Comparison of ENCODE assay signal across 14 cellular contexts in the genomic region with DNA sequence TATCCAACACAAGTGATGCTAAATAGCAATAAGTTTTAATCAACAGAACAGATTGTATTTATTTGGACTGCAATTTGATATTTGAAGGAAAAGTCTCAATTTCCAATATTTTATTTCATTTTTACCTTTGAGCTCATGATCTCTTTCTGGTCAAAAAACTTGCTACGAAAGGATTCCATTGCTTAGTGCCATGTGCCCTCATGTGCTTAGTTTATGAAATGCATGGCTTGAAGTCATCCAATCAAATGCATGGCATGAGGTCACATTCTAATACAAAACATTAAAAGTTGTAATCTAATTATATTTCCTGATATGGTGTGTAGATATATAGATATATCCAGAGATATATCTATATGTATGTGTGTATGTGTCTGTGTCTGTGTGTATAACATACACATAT.
DNase-seq lines count a peak whose midpoint lies in the region; ATAC-seq and TF ChIP-seq lines count a peak whose summit lies in the region.
"Had no signal": no experiment of that assay in that cellular context is flagged by ENCODE, and none has a peak within 500 bp of the region (broad histone marks: within the 10 kb centered on the region; RNA-seq: fewer than 3 reads in every experiment).

No MANE protein-coding gene starts in this region.

- TF ChIP-seq EP300 in transverse colon (IDR thresholded peaks at IDR 0.05; ENCODE audit: low read depth) = no peak

- H3K79me2 ChIP-seq in PC-3 (ENCODE audit: low read length) = no peaks in the 10 kb centered on the region

- no peak overlapping the region for H2AFZ ChIP-seq in PC-3 (ENCODE audit: low read length)

- POLR2A ChIA-PET in AG04449 (lab: Yijun Ruan, JAX) (no interaction called here), PC-3 (lab: Charles Lee; ENCODE audit: unreplicated experiment) (no interaction called here)

- H3K27ac ChIP-seq in PC-3 (ENCODE audit: low read length) (no peak overlapping the region), transverse colon (no peak overlapping the region)
- H3K27ac ChIP-seq: adrenal gland, epithelial cell of prostate, neutrophil had no signal

- ATAC-seq in GM21717 (IDR thresholded peaks at IDR 0.05; ENCODE audit: unreplicated experiment) (peak; percentile 47), PC-3 (no peak), HG03196 (IDR thresholded peaks at IDR 0.05; ENCODE audit: unreplicated experiment) (no peak)

- 67 to 75% methylated on average over 1 of the region's 1 CpG for WGBS in transverse colon (ENCODE audit: low coverage in 1 of 2), 2 donors

- in situ Hi-C loops in transverse colon (cut with MboI; ENCODE audit: low pct_ligation_motif_present in 1 of 4, low pct_unique_long_range_greater_than_20kb in 1 of 4, low sequenced_read_pairs in 3 of 4) = no loop called here

- no TSS peak for BruUV-seq in PC-3 (replicated peaks; lab: Mats Ljungman, UMichigan)

- H3K27me3 ChIP-seq in PC-3 (ENCODE audit: low read length) = no peaks in the 10 kb centered on the region
- H3K27me3 ChIP-seq in transverse colon = no peaks in the 10 kb centered on the region
- H3K27me3 ChIP-seq: adrenal gland, neutrophil had no signal

- H3K9me3 ChIP-seq in PC-3 (ENCODE audit: low read length) = no peaks in the 10 kb centered on the region
- H3K9me3 ChIP-seq in transverse colon = no peaks in the 10 kb centered on the region
- H3K9me3 ChIP-seq: adrenal gland, neutrophil had no signal

- DNase-seq in AG04449 (ENCODE audit: low read depth, low spot score) = no peak
- DNase-seq in PC-3 = peak; percentile 22
- DNase-seq in epithelial cell of proximal tubule (ENCODE audit: low read depth) = no peak
- no peak for DNase-seq in transverse colon
- DNase-seq in HuH-7 (ENCODE audit: low spot score) = no peak
- DNase-seq in SW 1271 (lab: John Stamatoyannopoulos, UW) = no peak
- DNase-seq: adrenal gland; CD4-positive, alpha-beta memory T cell; immature natural killer cell; NCI-H2227 treated with DMSO at 0.1 percent for 48 hours had no signal

- H3K36me3 ChIP-seq in PC-3 (ENCODE audit: low read depth, low read length) (no peaks in the 10 kb centered on the region), transverse colon (no peaks in the 10 kb centered on the region)
- H3K36me3 ChIP-seq: adrenal gland, neutrophil had no signal

- no peak overlapping the region for H3K4me3 ChIP-seq in AG04449 (ENCODE audit: low read depth, low read length)
- no peak overlapping the region for H3K4me3 ChIP-seq in PC-3 (ENCODE audit: low read length)
- H3K4me3 ChIP-seq in epithelial cell of proximal tubule (ENCODE audit: low read depth, low read length) = no peak overlapping the region
- H3K4me3 ChIP-seq in transverse colon = no peak overlapping the region
- H3K4me3 ChIP-seq: adrenal gland had no signal

- peaks cover 11% of the 10 kb centered on the region; the same call in 1 of the 2 replicates for H3K4me1 ChIP-seq in PC-3 (ENCODE audit: insufficient read depth, low read length)
- H3K4me1 ChIP-seq in transverse colon = no peaks in the 10 kb centered on the region
- H3K4me1 ChIP-seq: adrenal gland had no signal

- TF ChIP-seq CTCF in AG04449 (IDR thresholded peaks at IDR 0.05; ENCODE audit: insufficient read depth, low read length, missing control alignments) (peak; percentile 30), PC-3 (conservative IDR thresholded peaks at IDR 0.05; ENCODE audit: low read depth, low read length) (peak; percentile 60), epithelial cell of proximal tubule (conservative IDR thresholded peaks at IDR 0.05; ENCODE audit: low read depth, low read length) (peak; percentile 33), transverse colon (IDR thresholded peaks at IDR 0.05) (no peak)

- CTCF ChIA-PET in AG04449 (lab: Yijun Ruan, JAX) = no interaction called here
- CTCF ChIA-PET in PC-3 (lab: Charles Lee) = interaction anchor here (0.6 to 1.2 kb wide), 3 partner anchors 218 to 1247 kb away, joined by 3 to 7 read pairs (median 6); no protein-coding TSS in a partner anchor

- H4K20me1 ChIP-seq in PC-3 (ENCODE audit: low read length) = no peaks in the 10 kb centered on the region

- TF ChIP-seq POLR2A in transverse colon (IDR thresholded peaks at IDR 0.05) = no peak

- H3K4me2 ChIP-seq in PC-3 (ENCODE audit: low read length) = no peak overlapping the region

- no peaks in the 10 kb centered on the region for H3K9me2 ChIP-seq in PC-3 (replicated peaks; ENCODE audit: low read length)

- H3F3A ChIP-seq in PC-3 (ENCODE audit: low read length, unreplicated experiment) = no peaks in the 10 kb centered on the region

- H3K9ac ChIP-seq in PC-3 (ENCODE audit: low read length) = no peak overlapping the region

- intact Hi-C loops in PC-3 (cut with micrococcal nuclease) = loop anchor here (10.0 kb wide), 1 partner anchor 1249 kb away; no protein-coding TSS in a partner anchor
- intact Hi-C loops in transverse colon (cut with DNase I; ENCODE audit: low total_unique reads) = no loop called here

Comparison
In these comparisons a context has a peak if more than half of its experiments do, and no peak if none do; other contexts are left out.
1. CTCF ChIP-seq: peak in AG04449 (single experiment), PC-3 (single experiment) and epithelial cell of proximal tubule (single experiment); none in transverse colon (0 of 5).